In the genomic region with DNA sequence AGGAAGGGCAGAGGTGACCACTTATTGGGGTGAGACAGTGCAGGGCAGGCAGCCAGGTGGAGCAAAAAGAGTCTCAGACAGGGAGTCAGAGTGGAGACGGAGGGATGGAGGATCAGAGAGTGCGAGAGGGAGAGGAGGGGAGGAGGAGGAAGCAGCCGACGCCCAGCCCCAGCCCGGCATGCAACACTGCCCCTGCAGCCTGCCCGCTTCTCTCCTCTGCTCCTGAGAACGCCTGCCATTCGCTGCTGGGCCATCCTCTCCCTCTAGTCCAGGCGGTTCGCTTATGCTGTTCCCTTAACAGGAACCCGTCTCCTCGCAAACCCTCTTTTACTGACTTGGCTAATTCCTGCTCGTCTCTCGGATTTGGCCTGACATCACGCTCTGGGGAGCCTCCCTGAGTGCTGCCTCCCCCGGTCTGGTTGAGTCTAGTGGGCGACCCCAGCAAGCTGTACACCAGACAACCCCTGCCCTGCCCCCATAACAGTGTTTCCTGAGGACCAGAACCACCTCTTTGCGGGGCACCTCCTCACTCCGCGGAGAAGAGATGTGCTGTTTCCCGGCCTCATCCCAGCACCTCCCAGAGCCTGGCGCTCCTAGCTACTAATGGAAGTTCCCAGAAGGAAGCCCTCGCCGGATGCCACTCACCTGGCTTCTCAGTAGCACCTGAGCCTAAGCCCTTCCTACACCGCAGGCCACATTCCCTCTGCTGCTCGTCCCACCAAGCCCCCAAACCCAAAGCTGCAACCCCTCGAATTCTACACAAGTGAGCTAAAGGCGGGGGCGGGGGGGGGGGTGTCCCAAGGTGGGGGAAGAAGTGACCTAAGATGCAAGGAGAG, we compare ENCODE assay signal across 17 cellular contexts.
DNase-seq lines count a peak whose midpoint lies in the region; ATAC-seq, FAIRE-seq and TF ChIP-seq lines count a peak whose summit lies in the region.
"Had no signal": no experiment of that assay in that cellular context is flagged by ENCODE, and none has a peak within 500 bp of the region (broad histone marks: within the 10 kb centered on the region; RNA-seq: fewer than 3 reads in every experiment).

No MANE protein-coding gene starts in this region.

- H3K27me3 ChIP-seq in HUES6 (ENCODE audit: control insufficient read depth, insufficient read depth, low read length), result peaks cover 32% of the 10 kb centered on the region
- H3K27me3 ChIP-seq in left lung, result peaks cover 13 to 56% of the 10 kb centered on the region in 2 donors

- H3K9me3 ChIP-seq in HUES6 (ENCODE audit: control insufficient read depth, insufficient read depth, low read depth, low read length) (no peaks in the 10 kb centered on the region), left lung (no peaks in the 10 kb centered on the region)
- H3K9me3 ChIP-seq: HAP-1 had no signal

- no TSS peak for BruUV-seq in Calu3 (replicated peaks; lab: Mats Ljungman, UMichigan)

- peak overlapping the region; percentile 15 for H3K4me3 Mint-ChIP-seq in Calu3 (ENCODE audit: low read depth, unreplicated experiment)
- H3K4me3 Mint-ChIP-seq in dendritic cell treated with granulocyte-macrophage colony-stimulating factor and Interleukin-4, amounts not matched to agents 40 ng/mL and 50 ng/mL, for 4 days, result peak overlapping the region; percentile 72

- no peak overlapping the region for H3K9ac ChIP-seq in HUES6 (ENCODE audit: low read length)

- peak; percentile 20 for DNase-seq in Calu3
- DNase-seq in left lung, result no peak
- no peak for DNase-seq in frontal cortex (ENCODE audit: low spot score in 2 of 2)
- no peak for DNase-seq in T1000 (lab: John Stamatoyannopoulos, UW)
- DNase-seq: activated effector memory CD4-positive, alpha-beta T cell treated with Interleukin-2 at 50 U/mL for 16 hours; amygdala; GF-D8; hypothalamus; NCI-H1436; stimulated activated CD4-positive, alpha-beta T cell treated with anti-CD3 and anti-CD28 coated beads, Interleukin-4, amount 100 ng/mL, for 4 hours; stimulated activated CD8-positive, alpha-beta memory T cell treated with anti-CD3 and anti-CD28 coated beads, Interleukin-4, amount 100 ng/mL, for 48 hours had no signal

- no peak for TF ChIP-seq CTCF in Calu3 (IDR thresholded peaks at IDR 0.05; ENCODE audit: unreplicated experiment)
- no peak for TF ChIP-seq CTCF in left lung (IDR thresholded peaks at IDR 0.05)

- no peaks in the 10 kb centered on the region for H3K36me3 Mint-ChIP-seq in Calu3 (ENCODE audit: insufficient read depth, unreplicated experiment)
- no peaks in the 10 kb centered on the region for H3K36me3 Mint-ChIP-seq in dendritic cell treated with granulocyte-macrophage colony-stimulating factor and Interleukin-4, amounts not matched to agents 40 ng/mL and 50 ng/mL, for 4 days (ENCODE audit: low read depth)

- H3K27me3 Mint-ChIP-seq in Calu3 (ENCODE audit: unreplicated experiment), result peaks cover 94% of the 10 kb centered on the region
- H3K27me3 Mint-ChIP-seq in dendritic cell treated with granulocyte-macrophage colony-stimulating factor and Interleukin-4, amounts not matched to agents 40 ng/mL and 50 ng/mL, for 4 days, result peaks cover 43% of the 10 kb centered on the region

- H3K4me1 Mint-ChIP-seq in Calu3 (ENCODE audit: low read depth, unreplicated experiment), result peaks cover 11% of the 10 kb centered on the region
- H3K4me1 Mint-ChIP-seq in dendritic cell treated with granulocyte-macrophage colony-stimulating factor and Interleukin-4, amounts not matched to agents 40 ng/mL and 50 ng/mL, for 4 days (ENCODE audit: low read depth), result peaks cover 10% of the 10 kb centered on the region

- H3K9me3 Mint-ChIP-seq in Calu3 (ENCODE audit: low read depth, unreplicated experiment), result peaks cover 2% of the 10 kb centered on the region
- no peaks in the 10 kb centered on the region for H3K9me3 Mint-ChIP-seq in dendritic cell treated with granulocyte-macrophage colony-stimulating factor and Interleukin-4, amounts not matched to agents 40 ng/mL and 50 ng/mL, for 4 days

- ATAC-seq in left lung (peak; percentile 56), HG03196 (IDR thresholded peaks at IDR 0.05; ENCODE audit: unreplicated experiment) (no peak), GM18861 (IDR thresholded peaks at IDR 0.05; ENCODE audit: unreplicated experiment) (no peak)

- H3K27ac ChIP-seq in HUES6 (ENCODE audit: low read depth, low read length) (no peak overlapping the region), left lung (no peak overlapping the region)
- H3K27ac ChIP-seq: skin epidermis had no signal

- peak overlapping the region; percentile 56 for H3K4me3 ChIP-seq in HUES6 (ENCODE audit: low read depth, low read length)
- no peak overlapping the region for H3K4me3 ChIP-seq in left lung
- H3K4me3 ChIP-seq: HAP-1, skin epidermis had no signal

- H3K4me1 ChIP-seq in HUES6 (ENCODE audit: control insufficient read depth, insufficient read depth, low read length) (peaks cover 6% of the 10 kb centered on the region; the same call in 1 of the 2 replicates), left lung (no peaks in the 10 kb centered on the region)
- H3K4me1 ChIP-seq: HAP-1 had no signal

- CTCF ChIA-PET in Calu3 (lab: Charles Lee), result interaction anchor here (0.6 kb wide), 1 partner anchor 24 kb away, joined by 4 read pairs; no protein-coding TSS in a partner anchor

- FAIRE-seq in frontal cortex (lab: Jason Lieb, UNC), result no peak

- no peaks in the 10 kb centered on the region for H3K36me3 ChIP-seq in HUES6 (ENCODE audit: control insufficient read depth, insufficient read depth, low read length)
- no peaks in the 10 kb centered on the region for H3K36me3 ChIP-seq in left lung
- H3K36me3 ChIP-seq: HAP-1 had no signal

- intact Hi-C loops in Calu3 (cut with micrococcal nuclease; ENCODE audit: unreplicated experiment), result loop anchor here (5.0 kb wide), 2 partner anchors 93 to 468 kb away; no protein-coding TSS in a partner anchor
- intact Hi-C loops in dendritic cell treated with granulocyte-macrophage colony-stimulating factor and Interleukin-4, amounts not matched to agents 40 ng/mL and 50 ng/mL, for 4 days (cut with micrococcal nuclease), result loop anchor here (10.0 kb wide), 1 partner anchor 561 kb away; a partner anchor contains a TSS
- intact Hi-C loops in left lung (cut with DNase I), result loop anchor here in 1 of 2 donors (10.0 kb wide), 1 partner anchor 211 kb away; no protein-coding TSS in a partner anchor

- H3K27ac Mint-ChIP-seq in Calu3 (ENCODE audit: unreplicated experiment), result no peak overlapping the region
- peak overlapping the region; percentile 60 for H3K27ac Mint-ChIP-seq in dendritic cell treated with granulocyte-macrophage colony-stimulating factor and Interleukin-4, amounts not matched to agents 40 ng/mL and 50 ng/mL, for 4 days
